In the genomic region with DNA sequence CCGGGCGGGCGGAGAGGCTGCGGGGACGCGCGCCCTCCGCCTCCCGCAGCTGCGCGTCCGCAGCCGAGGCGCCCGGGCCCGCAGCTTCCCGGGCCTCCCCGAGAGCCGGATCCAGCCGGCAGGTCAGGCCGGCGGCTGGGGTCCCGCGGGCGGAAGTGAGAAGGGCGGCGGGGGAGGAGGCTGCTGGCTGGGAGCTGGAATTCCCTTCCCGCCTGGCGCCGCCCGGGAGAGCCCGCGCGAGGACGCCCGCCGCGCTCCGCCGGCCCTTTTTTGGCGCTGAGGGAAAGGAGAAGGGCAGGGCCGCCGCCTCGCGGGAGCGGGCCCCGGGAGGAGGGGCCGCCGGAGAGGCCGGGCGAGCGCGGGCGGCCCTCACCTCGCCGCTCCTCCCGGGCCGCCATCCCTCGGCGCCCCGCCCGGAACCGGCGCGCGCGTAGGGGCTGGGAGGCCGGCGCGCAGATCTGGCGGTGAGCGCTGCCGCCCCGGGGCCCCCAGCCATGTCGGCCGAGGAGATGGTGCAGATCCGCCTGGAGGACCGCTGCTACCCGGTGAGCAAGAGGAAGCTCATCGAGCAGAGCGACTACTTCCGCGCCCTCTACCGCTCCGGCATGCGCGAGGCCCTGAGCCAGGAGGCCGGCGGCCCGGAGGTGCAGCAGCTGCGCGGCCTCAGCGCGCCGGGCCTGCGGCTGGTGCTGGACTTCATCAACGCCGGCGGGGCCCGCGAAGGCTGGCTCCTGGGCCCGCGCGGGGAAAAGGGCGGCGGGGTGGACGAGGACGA, we compare ENCODE assay signal across 8 cellular contexts. TPM values are rescaled to one million over a fixed set of nuclear protein-coding genes. Genes with fewer than 3 reads are reported as not detected.
DNase-seq lines count a peak whose midpoint lies in the region; ATAC-seq and TF ChIP-seq lines count a peak whose summit lies in the region.

A gene with protein sequence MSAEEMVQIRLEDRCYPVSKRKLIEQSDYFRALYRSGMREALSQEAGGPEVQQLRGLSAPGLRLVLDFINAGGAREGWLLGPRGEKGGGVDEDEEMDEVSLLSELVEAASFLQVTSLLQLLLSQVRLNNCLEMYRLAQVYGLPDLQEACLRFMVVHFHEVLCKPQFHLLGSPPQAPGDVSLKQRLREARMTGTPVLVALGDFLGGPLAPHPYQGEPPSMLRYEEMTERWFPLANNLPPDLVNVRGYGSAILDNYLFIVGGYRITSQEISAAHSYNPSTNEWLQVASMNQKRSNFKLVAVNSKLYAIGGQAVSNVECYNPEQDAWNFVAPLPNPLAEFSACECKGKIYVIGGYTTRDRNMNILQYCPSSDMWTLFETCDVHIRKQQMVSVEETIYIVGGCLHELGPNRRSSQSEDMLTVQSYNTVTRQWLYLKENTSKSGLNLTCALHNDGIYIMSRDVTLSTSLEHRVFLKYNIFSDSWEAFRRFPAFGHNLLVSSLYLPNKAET (plus strand): TSS at position 397 of the 775 bp plus-strand sequence. CDS start 98 bp downstream, at position 495.
A gene (minus strand): TSS at position 400 of the 775 bp plus-strand sequence. CDS start 8,960 bp downstream, outside the sequence.

- BruUV-seq in mammary epithelial cell (replicated peaks; lab: Mats Ljungman, UMichigan), result no TSS peak

- DNase-seq in NCI-H2029 (lab: John Stamatoyannopoulos, UW), result peak; percentile 47
- DNase-seq in NCI-H2029 treated with DMSO at 0.1 percent for 48 hours (lab: John Stamatoyannopoulos, UW), result no peak
- DNase-seq in NCI-H1694 treated with DMSO at 0.1 percent for 48 hours (lab: John Stamatoyannopoulos, UW), result peak; percentile 80
- peak; percentile 72 for DNase-seq in mammary epithelial cell
- DNase-seq in inferior parietal cortex (ENCODE audit: extremely low spot score), result peak; percentile 54
- peak; percentile 95 for DNase-seq in spleen

- H3K27me3 ChIP-seq in mammary epithelial cell (ENCODE audit: insufficient read depth, low read length), result no peaks in the 10 kb centered on the region
- no peaks in the 10 kb centered on the region for H3K27me3 ChIP-seq in spleen (replicated peaks in 1 of 7)

- peak within 1 kb of the TSS; percentile 40 to 95 (median 71) for H3K4me3 ChIP-seq in mammary epithelial cell (replicated peaks in 1 of 3; ENCODE audit: insufficient read depth in 1 of 3, low read depth in 2 of 3, low read length in 3 of 3)
- peak within 1 kb of the TSS; percentile 62 to 90 (median 79) for H3K4me3 ChIP-seq in spleen

- TF ChIP-seq POLR2A in spleen (IDR thresholded peaks at IDR 0.05), result no peak

- ATAC-seq in HG02884 (IDR thresholded peaks at IDR 0.05; ENCODE audit: unreplicated experiment), result peak; percentile 62

- peak within 1 kb of the TSS; percentile 94 for H2AFZ ChIP-seq in mammary epithelial cell (ENCODE audit: low read depth, low read length)

- no peaks in the 10 kb centered on the region for H4K20me1 ChIP-seq in mammary epithelial cell (ENCODE audit: insufficient read depth, low read length)

- H3K4me2 ChIP-seq in mammary epithelial cell (ENCODE audit: insufficient read depth, low read depth, low read length), result peak within 1 kb of the TSS; percentile 90

- no peaks in the 10 kb centered on the region for H3K9me3 ChIP-seq in mammary epithelial cell (replicated peaks; ENCODE audit: insufficient read depth, low read length)
- no peaks in the 10 kb centered on the region for H3K9me3 ChIP-seq in spleen

- peak within 1 kb of the TSS; percentile 97 for H3K27ac ChIP-seq in VCaP
- peak within 1 kb of the TSS; percentile 69 for H3K27ac ChIP-seq in mammary epithelial cell (ENCODE audit: insufficient read depth, low read depth, low read length)
- H3K27ac ChIP-seq in spleen, result peak within 1 kb of the TSS; percentile 77 to 91 (median 86)

- CTCF ChIA-PET in mammary epithelial cell (lab: Charles Lee; ENCODE audit: low non-redundant PET), result interaction anchor here (1.0 kb wide), 1 partner anchor 160 kb away, joined by 3 read pairs; no protein-coding TSS in a partner anchor

- H3K79me2 ChIP-seq in mammary epithelial cell (ENCODE audit: insufficient read depth, low read length), result peaks cover 46% of the 10 kb centered on the region

- in situ Hi-C loops in mammary epithelial cell (cut with MboI; ENCODE audit: low sequenced_read_pairs in 2 of 2), result no loop called here

- WGBS in mammary epithelial cell (ENCODE audit: low coverage, missing lambda C conversion rate), result 0% methylated on average over 15 of the region's 108 CpGs
- WGBS in spleen, 5 donors, result 0 to 1% (median 0%) methylated on average over 54 to 108 of the region's 108 CpGs

- H3K36me3 ChIP-seq in mammary epithelial cell (ENCODE audit: insufficient read depth, low read length) (peaks cover 9% of the 10 kb centered on the region), spleen (no peaks in the 10 kb centered on the region)

- peak within 1 kb of the TSS; percentile 80 for H3K9ac ChIP-seq in mammary epithelial cell (ENCODE audit: insufficient read depth, low read length)

- H3K4me1 ChIP-seq in mammary epithelial cell (ENCODE audit: insufficient read depth, low read length) (peaks cover 21% of the 10 kb centered on the region), spleen (peaks cover 4 to 55% (median 34%) of the 10 kb centered on the region in 6 donors)

- intact Hi-C loops in mammary epithelial cell (cut with micrococcal nuclease) (loop anchor here (2.0 kb wide), 2 partner anchors 41 to 47 kb away; no protein-coding TSS in a partner anchor), spleen (cut with DNase I; ENCODE audit: low total_unique reads) (no loop called here)

- TF ChIP-seq CTCF in VCaP (conservative IDR thresholded peaks at IDR 0.05) (peak; percentile 7; the same call in 1 of the 2 replicates), mammary epithelial cell (conservative IDR thresholded peaks at IDR 0.05 in 1 of 2, IDR thresholded peaks at IDR 0.05 in 1 of 2; ENCODE audit: extremely low read depth in 1 of 2, insufficient read depth in 1 of 2, low read depth in 1 of 2, low read length in 2 of 2) (peak in 1 of 2 donors; percentile 7), spleen (IDR thresholded peaks at IDR 0.05 in 8 of 11, conservative IDR thresholded peaks at IDR 0.05 in 3 of 11) (peak in 1 of 11 experiments; percentile 16)

- dilution Hi-C loops in mammary epithelial cell (cut with HindIII; ENCODE audit: low sequenced_read_pairs), result loop anchor here (5.0 kb wide), 1 partner anchor 48 kb away; no protein-coding TSS in a partner anchor

RNA-seq across cellular contexts. Expression of the first gene that starts in this region (rescaled TPM):
- total RNA-seq in mammary epithelial cell (10 to 100 TPM; 35.0 to 40.3 TPM), spleen (10 to 100 TPM; 13.1 to 24.9 (median 21.3) TPM)
- polyA plus RNA-seq in mammary epithelial cell (21.3 TPM), spleen (1 to 10 TPM; 4.4 to 5.4 (median 4.6) TPM)
- polyA minus RNA-seq in mammary epithelial cell, result 35.2 TPM

RNA-seq across cellular contexts. Expression of the second gene that starts in this region (rescaled TPM):
- total RNA-seq in mammary epithelial cell, result not detected
- 0.28 TPM for polyA plus RNA-seq in mammary epithelial cell
- not detected for polyA minus RNA-seq in mammary epithelial cell
- total RNA-seq in spleen, result not detected
- under 1 TPM; 0.16 to 0.33 (median 0.24) TPM for polyA plus RNA-seq in spleen
